14 cellular contexts compared by ENCODE assay signal in the genomic region with DNA sequence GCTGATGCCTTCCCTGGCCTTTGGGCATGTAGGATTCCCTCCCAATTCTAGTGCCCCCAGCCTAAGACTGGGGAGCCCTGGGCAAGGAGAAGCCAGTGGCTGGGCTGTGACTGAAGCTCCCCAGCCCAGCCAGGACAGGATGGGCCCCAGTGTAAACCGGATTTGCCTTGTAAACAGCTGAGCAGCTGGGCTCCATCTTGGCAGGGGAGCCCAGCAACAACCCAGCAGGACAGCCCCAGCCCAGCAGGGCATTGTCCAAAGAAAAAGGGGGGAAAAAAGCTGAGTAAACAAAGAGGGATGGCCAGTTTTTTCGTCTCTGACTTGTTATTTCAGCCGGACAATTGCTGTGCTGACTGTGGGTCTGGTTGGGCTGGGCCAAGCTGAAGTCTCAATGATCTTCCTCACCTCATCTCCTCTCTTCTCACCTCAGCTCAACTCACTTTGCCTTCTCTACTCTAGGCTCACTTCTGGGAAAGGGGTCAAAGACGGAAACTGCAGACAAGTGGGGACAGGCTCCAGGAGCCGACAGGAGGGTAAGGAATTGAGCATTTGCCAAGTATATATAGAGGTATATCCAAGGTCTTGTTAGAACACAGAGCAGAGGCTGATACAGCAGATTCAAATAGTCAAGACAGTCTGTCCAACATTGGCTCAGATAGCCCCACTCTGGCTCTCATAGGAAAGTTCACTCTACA.
DNase-seq lines count a peak whose midpoint lies in the region; ATAC-seq and TF ChIP-seq lines count a peak whose summit lies in the region.
"Had no signal": no experiment of that assay in that cellular context is flagged by ENCODE, and none has a peak within 500 bp of the region (broad histone marks: within the 10 kb centered on the region; RNA-seq: fewer than 3 reads in every experiment).

No MANE protein-coding gene starts in this region.

- TF ChIP-seq CTCF in dorsolateral prefrontal cortex (IDR thresholded peaks at IDR 0.05 in 54 of 56, conservative IDR thresholded peaks at IDR 0.05 in 2 of 56; ENCODE audit: low read depth in 1 of 56, partially characterized antibody in 56 of 56): peak in 3 of 56 donors; percentile 10 to 12 (median 12)

- DNase-seq in C1 segment of cervical spinal cord (lab: John Stamatoyannopoulos, UW) (peak in 9 of 14 donors; percentile 6 to 63 (median 34)), NCI-H1092 treated with DMSO at 0.1 percent for 48 hours (lab: John Stamatoyannopoulos, UW) (peak; percentile 43), dorsolateral prefrontal cortex (peak in 9 of 10 donors; percentile 38 to 69 (median 56)), medulla oblongata (ENCODE audit: extremely low spot score) (peak; percentile 84), NCI-H1048 (lab: John Stamatoyannopoulos, UW) (no peak), UCSD-AML1 (lab: John Stamatoyannopoulos, UW; ENCODE audit: unreplicated experiment) (no peak)
- DNase-seq: KBM-7; NCI-H1930; SK-N-SH; stimulated activated CD4-positive, alpha-beta T cell treated with anti-CD3 and anti-CD28 coated beads, Interleukin-15, amount 100 ng/mL, for 24 hours; transverse colon had no signal

- H3K4me3 ChIP-seq in dorsolateral prefrontal cortex: peak overlapping the region in 1 of 59 donors; percentile 2
- H3K4me3 ChIP-seq: transverse colon had no signal

- ATAC-seq in HG02678 (IDR thresholded peaks at IDR 0.05; ENCODE audit: unreplicated experiment) (no peak), HG03159 (IDR thresholded peaks at IDR 0.05; ENCODE audit: unreplicated experiment) (no peak)

- H3K27ac ChIP-seq in dorsolateral prefrontal cortex: peak overlapping the region; percentile 3 to 100 (median 93)
- H3K27ac ChIP-seq: transverse colon, VCaP had no signal

- intact Hi-C loops in dorsolateral prefrontal cortex (cut with DNase I): no loop called here

- no peaks in the 10 kb centered on the region for H3K27me3 ChIP-seq in dorsolateral prefrontal cortex

Comparison
In these comparisons a context has a peak if more than half of its experiments do, and no peak if none do; other contexts are left out.
1. DNase-seq: peak in C1 segment of cervical spinal cord (9 of 14), NCI-H1092 treated with DMSO at 0.1 percent for 48 hours (single experiment), dorsolateral prefrontal cortex (9 of 10) and medulla oblongata (single experiment); none in NCI-H1048 (single experiment) and UCSD-AML1 (single experiment).